In the genomic region with DNA sequence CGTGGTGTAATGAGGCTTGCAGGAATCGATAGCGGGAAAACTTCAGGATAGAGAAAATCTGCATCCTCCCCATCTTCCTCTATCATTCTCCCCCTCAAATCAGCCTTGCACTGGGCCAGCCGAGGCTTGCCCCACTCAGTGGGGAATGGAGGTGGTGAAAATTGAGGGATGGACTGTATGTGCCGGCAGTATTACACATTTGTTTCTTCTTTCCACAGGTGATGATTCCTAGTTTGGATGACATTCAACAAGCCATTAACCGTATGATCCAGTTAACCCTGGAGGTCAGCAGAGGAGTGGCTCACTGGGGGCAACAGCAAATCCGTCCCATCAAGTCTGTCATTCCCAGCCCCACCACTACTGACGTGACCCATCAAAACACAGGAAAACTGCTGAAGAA, we compare ENCODE assay signal across 21 cellular contexts.
DNase-seq lines count a peak whose midpoint lies in the region; FAIRE-seq and TF ChIP-seq lines count a peak whose summit lies in the region.
"Had no signal": no experiment of that assay in that cellular context is flagged by ENCODE, and none has a peak within 500 bp of the region (broad histone marks: within the 10 kb centered on the region; RNA-seq: fewer than 3 reads in every experiment).

No MANE protein-coding gene starts in this region.

- H3K9me3 ChIP-seq in small intestine (ENCODE audit: control insufficient read depth, low read depth), result no peaks in the 10 kb centered on the region
- H3K9me3 ChIP-seq: BLaER1 had no signal

- no peaks in the 10 kb centered on the region for H3K27me3 ChIP-seq in small intestine (ENCODE audit: control insufficient read depth in 2 of 2, insufficient read depth in 2 of 2, low read length in 2 of 2)
- H3K27me3 ChIP-seq: BLaER1 had no signal

- H3K4me3 ChIP-seq in small intestine (ENCODE audit: low read depth in 1 of 2, low read length in 2 of 2), result no peak overlapping the region
- H3K4me3 ChIP-seq: BLaER1, GM12878, GM23248 had no signal

- peak overlapping the region; percentile 75 for H3K27ac ChIP-seq in 22Rv1
- H3K27ac ChIP-seq in C4-2B, result peak overlapping the region; percentile 99
- no peak overlapping the region for H3K27ac ChIP-seq in small intestine (ENCODE audit: low read depth in 1 of 2, low read length in 1 of 2)
- H3K27ac ChIP-seq: BLaER1, GM23248 had no signal

- no peak for TF ChIP-seq CTCF in 22Rv1 (IDR thresholded peaks at IDR 0.05)
- TF ChIP-seq CTCF in C4-2B (conservative IDR thresholded peaks at IDR 0.05), result no peak

- no peak for FAIRE-seq in frontal cortex (lab: Jason Lieb, UNC)
- no peak for FAIRE-seq in small intestine (lab: Jason Lieb, UNC)
- FAIRE-seq: A204.1, D721Med, GM12878, GM19239, H1 had no signal

- no peaks in the 10 kb centered on the region for H3K4me1 ChIP-seq in small intestine (ENCODE audit: control insufficient read depth in 2 of 2, insufficient read depth in 1 of 2, low read depth in 1 of 2, low read length in 1 of 2)
- H3K4me1 ChIP-seq: BLaER1 had no signal

- WGBS in small intestine, 3 donors, result 86 to 90% (median 89%) methylated on average over 8 of the region's 8 CpGs

- no peaks in the 10 kb centered on the region for H3K36me3 ChIP-seq in small intestine (ENCODE audit: control insufficient read depth in 2 of 2, insufficient read depth in 2 of 2, low read length in 2 of 2)
- H3K36me3 ChIP-seq: BLaER1 had no signal

- DNase-seq in NCI-H1105 treated with DMSO at 0.1 percent for 48 hours (lab: John Stamatoyannopoulos, UW), result peak; percentile 20
- DNase-seq in frontal cortex (ENCODE audit: low spot score in 2 of 2), result no peak
- DNase-seq in small intestine, result no peak
- no peak for DNase-seq in OCI-M2 (lab: John Stamatoyannopoulos, UW; ENCODE audit: unreplicated experiment)
- DNase-seq: CD4-positive, alpha-beta T cell; CD8-positive, alpha-beta memory T cell; DMS 273 treated with DMSO at 0.1 percent for 48 hours; DMS79; EL; GDM1; GM23248; H7; HCEC 1CT had no signal

Comparison
In these comparisons a context has a peak if more than half of its experiments do, and no peak if none do; other contexts are left out.
1. H3K27ac ChIP-seq: peak in 22Rv1 (single experiment) and C4-2B (single experiment); none in small intestine (0 of 2).